14 cellular contexts compared by ENCODE assay signal in the genomic region with DNA sequence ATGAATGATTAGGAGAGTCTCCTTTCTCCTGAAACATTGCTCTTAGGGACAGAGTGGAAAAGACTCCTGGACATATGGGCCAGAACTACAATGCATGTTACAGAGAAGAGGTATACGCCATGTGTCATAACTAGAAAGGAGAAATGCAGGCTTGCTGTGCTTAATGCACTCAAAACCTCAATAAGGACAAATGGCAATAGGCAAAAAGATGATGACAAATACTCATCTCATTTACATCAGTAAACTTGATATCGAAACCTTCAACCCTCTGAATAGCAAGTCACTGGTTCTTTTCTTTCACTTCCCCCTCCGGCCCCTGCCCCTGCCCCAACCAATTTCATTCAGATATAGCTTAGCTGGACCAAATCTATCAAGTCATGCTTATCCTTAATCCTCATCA. TPM values are rescaled to one million over a fixed set of nuclear protein-coding genes. Genes with fewer than 3 reads are reported as not detected.
DNase-seq lines count a peak whose midpoint lies in the region; ATAC-seq, FAIRE-seq and TF ChIP-seq lines count a peak whose summit lies in the region.
"Had no signal": no experiment of that assay in that cellular context is flagged by ENCODE, and none has a peak within 500 bp of the region (broad histone marks: within the 10 kb centered on the region; RNA-seq: fewer than 3 reads in every experiment).

No MANE protein-coding gene starts in this region.

- no peak for TF ChIP-seq RAD21 in HepG2 (CRISPR knock-in tag; IDR thresholded peaks at IDR 0.05)

- TF ChIP-seq CTCF in GM12864 (IDR thresholded peaks at IDR 0.05; ENCODE audit: low read depth, low read length, missing control alignments) = no peak
- no peak for TF ChIP-seq CTCF in GM23338 (conservative IDR thresholded peaks at IDR 0.05; ENCODE audit: low read depth in 2 of 2)
- TF ChIP-seq CTCF in HepG2 (CRISPR knock-in tag; IDR thresholded peaks at IDR 0.05) = no peak

- no peaks in the 10 kb centered on the region for H3K9me3 ChIP-seq in HepG2 (ENCODE audit: low read length)
- H3K9me3 ChIP-seq: suprapubic skin had no signal

- H3F3A ChIP-seq in GM23338 (replicated peaks; ENCODE audit: low read depth) = no peaks in the 10 kb centered on the region

- in situ Hi-C loops in HepG2 (cut with HindIII; ENCODE audit: extremely low pct_ligation_motif_present, low pct_unique_long_range_greater_than_20kb) = no loop called here

- FAIRE-seq in urothelium cell line (lab: Jason Lieb, UNC) (no peak), HepG2 (lab: Jason Lieb, UNC) (no peak)
- FAIRE-seq: K562 had no signal

- no peaks in the 10 kb centered on the region for H3K9me2 ChIP-seq in GM23338 (ENCODE audit: insufficient read depth)

- H3K4me3 ChIP-seq in GM12864 (ENCODE audit: low read depth, low read length) (no peak overlapping the region), GM23338 (no peak overlapping the region), HepG2 (replicated peaks in 1 of 3; ENCODE audit: insufficient read depth in 1 of 3, low read depth in 2 of 3, low read length in 3 of 3) (no peak overlapping the region)
- H3K4me3 ChIP-seq: K562, suprapubic skin had no signal

- H3K4me1 Mint-ChIP-seq in GM23338 = peaks cover 18% of the 10 kb centered on the region

- CTCF ChIA-PET in HepG2 (lab: Yijun Ruan, JAX; ENCODE audit: low intra/inter-chr PET ratio, low total read pairs) = no interaction called here

- H3K4me2 ChIP-seq in GM23338 (no peak overlapping the region), HepG2 (ENCODE audit: low read depth, low read length) (no peak overlapping the region)

- H3K36me3 Mint-ChIP-seq in GM23338 (ENCODE audit: low read depth) = no peaks in the 10 kb centered on the region

- peaks cover 40% of the 10 kb centered on the region for H3K27me3 Mint-ChIP-seq in GM23338 (ENCODE audit: insufficient read depth, low read depth, poor library complexity)

- H3K27ac Mint-ChIP-seq in GM23338 = no peak overlapping the region

- no TSS peak for BruUV-seq in HepG2 (replicated peaks; lab: Mats Ljungman, UMichigan)

- H2AFZ ChIP-seq in GM23338 = no peak overlapping the region
- H2AFZ ChIP-seq in HepG2 (ENCODE audit: low read length) = no peak overlapping the region

- no peak for TF ChIP-seq EP300 in HepG2 (IDR thresholded peaks at IDR 0.05; ENCODE audit: low read depth in 2 of 2, low read length in 2 of 2)
- no peak for TF ChIP-seq EP300 in HepG2 (CRISPR knock-in tag; IDR thresholded peaks at IDR 0.05; ENCODE audit: borderline replicate concordance)

- H3K4me1 ChIP-seq in GM23338 (ENCODE audit: insufficient read depth) (peaks cover 3% of the 10 kb centered on the region; the same call in 1 of the 2 replicates), HepG2 (ENCODE audit: insufficient read depth, low read length) (no peaks in the 10 kb centered on the region)

- no peak overlapping the region for H3K27ac ChIP-seq in GM23338 (ENCODE audit: low read depth)
- H3K27ac ChIP-seq in HepG2 (ENCODE audit: extremely low read length, insufficient read depth, low read length) = no peak overlapping the region
- H3K27ac ChIP-seq: suprapubic skin, WERI-Rb-1 had no signal

- H3K36me3 ChIP-seq in GM23338 (ENCODE audit: insufficient read depth) (no peaks in the 10 kb centered on the region), HepG2 (replicated peaks in 1 of 2; ENCODE audit: control insufficient read depth in 1 of 2, insufficient read depth in 2 of 2, low read length in 2 of 2) (no peaks in the 10 kb centered on the region)
- H3K36me3 ChIP-seq: suprapubic skin, WERI-Rb-1 had no signal

- H4K20me1 ChIP-seq in GM23338 (replicated peaks; ENCODE audit: insufficient read depth) (no peaks in the 10 kb centered on the region), HepG2 (ENCODE audit: insufficient read depth, low read length) (no peaks in the 10 kb centered on the region)

- H3K9me3 Mint-ChIP-seq in GM23338 = no peaks in the 10 kb centered on the region; the same call in 2 of the 3 replicates

- no peaks in the 10 kb centered on the region for H3K79me2 ChIP-seq in GM23338 (replicated peaks; ENCODE audit: insufficient read depth)
- no peaks in the 10 kb centered on the region for H3K79me2 ChIP-seq in HepG2 (ENCODE audit: insufficient read depth, low read length)

- no peak overlapping the region for H3K4me3 Mint-ChIP-seq in GM23338

- DNase-seq in GM12864 (ENCODE audit: low read depth) (peak; percentile 61), GM23338 (ENCODE audit: low spot score) (no peak), D341Med (ENCODE audit: low spot score) (no peak), urothelium cell line (ENCODE audit: low spot score) (no peak), HepG2 (ENCODE audit: low spot score) (no peak)
- DNase-seq: activated naive CD4-positive, alpha-beta T cell treated with anti-CD3 and anti-CD28 coated beads, Interleukin-2, amount 50 U/mL, for 16 hours; hippocampal formation; WERI-Rb-1 had no signal

- WGBS in HepG2 (ENCODE audit: low lambda C conversion rate) = 44% methylated on average over 3 of the region's 3 CpGs

- no peak overlapping the region for H3K9ac ChIP-seq in HepG2 (ENCODE audit: insufficient read depth, low read depth, low read length)

- H3K27me3 ChIP-seq in GM23338 (ENCODE audit: insufficient read depth) (peaks cover 53% of the 10 kb centered on the region), HepG2 (ENCODE audit: control insufficient read depth in 1 of 2, insufficient read depth in 2 of 2, low read length in 2 of 2) (peaks cover 3 to 13% of the 10 kb centered on the region in 2 experiments; a peak in 2 of 5 replicates)

- TF ChIP-seq POLR2A in HepG2 (IDR thresholded peaks at IDR 0.05; ENCODE audit: insufficient read depth in 1 of 2, low read depth in 2 of 2, low read length in 2 of 2) = no peak

- ATAC-seq in GM19351 (IDR thresholded peaks at IDR 0.05; ENCODE audit: unreplicated experiment) (peak; percentile 83), HG02852 (IDR thresholded peaks at IDR 0.05; ENCODE audit: unreplicated experiment) (peak; percentile 85), HG03571 (IDR thresholded peaks at IDR 0.05; ENCODE audit: unreplicated experiment) (peak; percentile 77), GM23338 (no peak), HepG2 (no peak)
- ATAC-seq: K562 had no signal

- intact Hi-C loops in HepG2 (cut with micrococcal nuclease; ENCODE audit: unreplicated experiment) = no loop called here

- POLR2A ChIA-PET in HepG2 (lab: Yijun Ruan, JAX) = no interaction called here

TF ChIP-seq in GM23338, 12 proteins besides CTCF, POLR2A, EP300 and RAD21 (continues in another document):
- TF ChIP-seq NANOG (IDR thresholded peaks at IDR 0.05; ENCODE audit: borderline replicate concordance) (no peak), STAT1 (IDR thresholded peaks at IDR 0.05; ENCODE audit: unreplicated experiment) (no peak), CREB1 (CRISPR knock-in tag; IDR thresholded peaks at IDR 0.05; ENCODE audit: low read depth) (no peak), ZNF331 (CRISPR knock-in tag; IDR thresholded peaks at IDR 0.05; ENCODE audit: low read depth) (no peak), EZH2 (IDR thresholded peaks at IDR 0.05; ENCODE audit: low read depth, unreplicated experiment) (no peak)

TF ChIP-seq in HepG2, 621 proteins besides CTCF, POLR2A, EP300 and RAD21 (continues in another document):
- TF ChIP-seq ZNF710 (CRISPR knock-in tag; IDR thresholded peaks at IDR 0.05; ENCODE audit: borderline replicate concordance) (no peak), ZFP36 (IDR thresholded peaks at IDR 0.05; ENCODE audit: borderline replicate concordance, low read depth, low read length, partially characterized antibody) (no peak), FOSL1 (CRISPR knock-in tag; IDR thresholded peaks at IDR 0.05; ENCODE audit: borderline replicate concordance) (no peak), MAFK (conservative IDR thresholded peaks at IDR 0.05 in 1 of 2, IDR thresholded peaks at IDR 0.05 in 1 of 2; ENCODE audit: low read length in 2 of 2) (no peak), FLYWCH1 (CRISPR knock-in tag; IDR thresholded peaks at IDR 0.05) (no peak)

RNA-seq across cellular contexts. Expression of gene GPR88, which starts 1.9 kb away (rescaled TPM):
- total RNA-seq in GM23338 (2014; rRNA removed; shearing (Covaris generic)) = 0.28 TPM in 1 of 2 replicates, not detected in the other
- polyA plus RNA-seq in GM23338 (2016; fragmentation: Nextera tagmentation; extraction: Ambion mirVana) (not detected in 2 replicates), HepG2 (2011; rRNA removed) (not detected in 2 replicates)
- total RNA-seq in HepG2 (2016; rRNA removed; fragmentation: Illumina TruSeq; extraction: Trizol) = not detected in 2 replicates
- not detected in 2 replicates for total RNA-seq in HepG2 (2016; cell fraction: cytosol; rRNA removed; fragmentation: Illumina TruSeq; extraction: Trizol; ENCODE audit: low read depth)
- not detected in 2 replicates for total RNA-seq in HepG2 (2016; cell fraction: insoluble cytoplasmic fraction; rRNA removed; fragmentation: Illumina TruSeq; extraction: Trizol)
- not detected in 2 replicates for total RNA-seq in HepG2 (2016; cell fraction: membrane; rRNA removed; fragmentation: Illumina TruSeq; extraction: Trizol)
- not detected in 2 replicates for total RNA-seq in HepG2 (2016; cell fraction: nucleus; rRNA removed; fragmentation: Illumina TruSeq; extraction: Trizol)
- not detected in 2 replicates for polyA plus RNA-seq in HepG2 (2011; cell fraction: cytosol; rRNA removed)
- not detected in 2 replicates for polyA plus RNA-seq in HepG2 (2011; cell fraction: nucleus; rRNA removed)
- not detected in 2 replicates for polyA plus RNA-seq in HepG2 (2012)
- not detected in 2 replicates for polyA plus RNA-seq in HepG2 (2016; cell fraction: cytosol; fragmentation: Illumina TruSeq; extraction: Trizol; ENCODE audit: low read depth)
- not detected in 2 replicates for polyA plus RNA-seq in HepG2 (2016; cell fraction: insoluble cytoplasmic fraction; fragmentation: Illumina TruSeq; extraction: Trizol; ENCODE audit: low read depth)
- not detected in 2 replicates for polyA plus RNA-seq in HepG2 (2016; cell fraction: membrane; fragmentation: Illumina TruSeq; extraction: Trizol; ENCODE audit: low read depth)
- polyA plus RNA-seq in HepG2 (2016; cell fraction: nucleus; fragmentation: Illumina TruSeq; extraction: Trizol; ENCODE audit: insufficient read depth, low read depth) = not detected in 2 replicates
- not detected in 2 replicates for polyA minus RNA-seq in HepG2 (2011; rRNA and poly(A)+ RNA removed; ENCODE audit: low replicate concordance)
- not detected in 2 replicates for polyA minus RNA-seq in HepG2 (2011; cell fraction: cytosol; rRNA and poly(A)+ RNA removed)
- not detected in 2 replicates for polyA minus RNA-seq in HepG2 (2011; cell fraction: nucleus; rRNA and poly(A)+ RNA removed)
- total RNA-seq: dermis microvascular lymphatic vessel endothelial cell, K562, suprapubic skin had no signal
- polyA plus RNA-seq: K562 had no signal

Comparison
In these comparisons a context has a peak if more than half of its experiments do, and no peak if none do; other contexts are left out.
1. ATAC-seq: peak in GM19351 (single experiment), HG02852 (single experiment) and HG03571 (single experiment); none in GM23338 (single experiment) and HepG2 (single experiment).